ENCODE assay signal across 7 cellular contexts in the genomic region with DNA sequence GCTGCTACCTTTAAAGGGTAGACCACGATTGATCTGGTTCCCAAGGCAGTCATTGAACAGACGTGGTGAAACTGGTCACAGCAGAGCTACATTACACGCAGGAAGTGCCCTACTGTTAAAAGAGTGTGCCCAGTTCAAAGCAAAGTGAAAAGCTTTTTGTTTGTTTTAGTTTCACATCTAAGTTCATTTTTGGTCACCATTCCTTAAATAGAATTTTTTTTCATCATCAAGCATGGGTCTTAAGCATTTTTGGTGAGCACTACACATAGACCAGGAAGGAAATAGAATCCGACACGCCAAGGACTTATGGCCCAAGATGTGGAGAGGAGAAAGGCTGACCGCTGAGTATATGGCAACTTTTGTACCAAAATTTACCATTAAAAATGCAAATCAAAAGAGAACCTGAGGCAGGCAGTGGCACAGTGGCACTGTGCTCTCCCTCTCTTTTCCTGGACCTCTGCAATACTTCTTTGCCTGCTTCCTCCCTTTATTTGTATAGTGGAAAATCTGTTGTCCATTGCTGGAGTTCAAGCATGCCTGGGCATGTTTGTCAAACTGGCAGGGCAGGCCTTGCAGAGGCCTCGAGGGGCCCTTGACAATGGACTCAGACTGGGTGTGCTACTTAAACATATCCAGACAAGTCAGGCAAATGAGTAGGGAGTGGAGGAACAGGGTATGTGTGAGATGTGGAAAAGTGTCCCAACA. TPM values are rescaled to one million over a fixed set of nuclear protein-coding genes. Genes with fewer than 3 reads are reported as not detected.
DNase-seq lines count a peak whose midpoint lies in the region; ATAC-seq and TF ChIP-seq lines count a peak whose summit lies in the region.

No MANE protein-coding gene starts in this region.

- no peak for TF ChIP-seq CTCF in endodermal cell (conservative IDR thresholded peaks at IDR 0.05)

- H3K27me3 ChIP-seq in endodermal cell (ENCODE audit: control insufficient read depth, insufficient read depth, low read length, poor library complexity, severe bottlenecking): no peaks in the 10 kb centered on the region

- peaks cover 21% of the 10 kb centered on the region for H3K4me1 Mint-ChIP-seq in endodermal cell

- intact Hi-C loops in sciatic nerve (cut with DNase I): loop anchor here (1.0 to 10.0 kb wide), 2 partner anchors 27 to 95 kb away; a partner anchor contains a TSS

- no peaks in the 10 kb centered on the region for H3K27me3 Mint-ChIP-seq in endodermal cell (ENCODE audit: insufficient read depth)

- no peak overlapping the region for H3K27ac Mint-ChIP-seq in endodermal cell

- WGBS in endodermal cell (ENCODE audit: insufficient coverage in 1 of 2, insufficient read length in 1 of 2), 2 experiments: 83 to 88% methylated on average over 2 to 7 of the region's 7 CpGs

- no peaks in the 10 kb centered on the region for H3K36me3 Mint-ChIP-seq in endodermal cell (ENCODE audit: low read depth)

- H3K27ac ChIP-seq in endodermal cell (ENCODE audit: low read depth, low read length): peak overlapping the region; percentile 48

- H3K4me1 ChIP-seq in endodermal cell (ENCODE audit: control insufficient read depth, insufficient read depth, low read length): peaks cover 13% of the 10 kb centered on the region

- no peak overlapping the region for H3K4me3 ChIP-seq in endodermal cell (ENCODE audit: low read length)

- no peak overlapping the region for H3K9ac ChIP-seq in endodermal cell (ENCODE audit: extremely low read depth, low read length, poor library complexity, severe bottlenecking)

- H3K9me3 Mint-ChIP-seq in endodermal cell: no peaks in the 10 kb centered on the region

- no peak overlapping the region for H3K4me3 Mint-ChIP-seq in endodermal cell

- peak; percentile 77 for ATAC-seq in GM18867 (IDR thresholded peaks at IDR 0.05; ENCODE audit: unreplicated experiment)
- ATAC-seq in HG02623 (IDR thresholded peaks at IDR 0.05; ENCODE audit: unreplicated experiment): peak; percentile 65
- no peak for ATAC-seq in sciatic nerve

- DNase-seq in NCI-H187 treated with DMSO at 0.1 percent for 48 hours (lab: John Stamatoyannopoulos, UW) (peak; percentile 65), endodermal cell (no peak), sciatic nerve (ENCODE audit: low spot score) (no peak), NK-92 (lab: John Stamatoyannopoulos, UW; ENCODE audit: unreplicated experiment) (no peak), HUDEP-2 (lab: John Stamatoyannopoulos, UW; ENCODE audit: unreplicated experiment in 76 of 76) (no peak)

- no peaks in the 10 kb centered on the region for H3K36me3 ChIP-seq in endodermal cell (ENCODE audit: control insufficient read depth, insufficient read depth, low read length)

- H3K9me3 ChIP-seq in endodermal cell (ENCODE audit: control insufficient read depth, low read length): no peaks in the 10 kb centered on the region

RNA-seq across cellular contexts. Expression of a gene that starts 42.6 kb away (rescaled TPM):
- total RNA-seq in endodermal cell (100 to 1,000 TPM; 323 to 413 TPM), sciatic nerve (161 TPM)
- 370 TPM for polyA plus RNA-seq in endodermal cell (2013, experiment 1 of 2)
- polyA plus RNA-seq in endodermal cell (2013, experiment 2 of 2): 361 TPM
